Comparison of ENCODE assay signal across 9 cellular contexts in genomic region chr1:21931171-21932093, GRCh38. TPM values are rescaled to one million over a fixed set of nuclear protein-coding genes. Genes with fewer than 3 reads are reported as not detected.
DNase-seq lines count a peak whose midpoint lies in the region; ATAC-seq and TF ChIP-seq lines count a peak whose summit lies in the region.
"Had no signal": no experiment of that assay in that cellular context is flagged by ENCODE, and none has a peak within 500 bp of the region (broad histone marks: within the 10 kb centered on the region; RNA-seq: fewer than 3 reads in every experiment).

No MANE protein-coding gene starts in this region.

- TF ChIP-seq CTCF in heart right ventricle (IDR thresholded peaks at IDR 0.05) (no peak), gastrocnemius medialis (IDR thresholded peaks at IDR 0.05 in 4 of 5, conservative IDR thresholded peaks at IDR 0.05 in 1 of 5) (no peak)

- intact Hi-C loops in heart right ventricle (cut with DNase I) (loop anchor here in 1 of 10 donors (2.0 kb wide), 1 partner anchor 17 kb away; no protein-coding TSS in a partner anchor), gastrocnemius medialis (cut with DNase I; ENCODE audit: low total_unique reads) (loop anchor here (1.0 kb wide), 1 partner anchor 18 kb away; no protein-coding TSS in a partner anchor)

- no peaks in the 10 kb centered on the region for H3K9me3 ChIP-seq in heart right ventricle
- H3K9me3 ChIP-seq in gastrocnemius medialis = no peaks in the 10 kb centered on the region

- in situ Hi-C loops in gastrocnemius medialis (cut with MboI; ENCODE audit: low sequenced_read_pairs in 4 of 4) = no loop called here

- ATAC-seq in heart right ventricle (peak; percentile 21 to 74 (median 48)), gastrocnemius medialis (no peak), HG03521 (IDR thresholded peaks at IDR 0.05; ENCODE audit: unreplicated experiment) (no peak)

- H3K27me3 ChIP-seq in heart right ventricle (peaks cover 0 to 5% (median 0%) of the 10 kb centered on the region in 7 donors), gastrocnemius medialis (no peaks in the 10 kb centered on the region)

- H3K27ac ChIP-seq in adipose tissue (ENCODE audit: low read depth, low read length) (peak overlapping the region; percentile 80), heart right ventricle (peak overlapping the region; percentile 89 to 99 (median 94)), gastrocnemius medialis (peak overlapping the region; percentile 81 to 89 (median 88))

- 19 to 43% (median 41%) methylated on average over 15 to 16 of the region's 16 CpGs for WGBS in adipose tissue, 3 donors
- 13 to 24% methylated on average over 15 to 16 of the region's 16 CpGs for WGBS in heart right ventricle, 2 donors

- TF ChIP-seq POLR2A in gastrocnemius medialis (IDR thresholded peaks at IDR 0.05) = peak in 1 of 2 donors; percentile 14

- H3K36me3 ChIP-seq in heart right ventricle = peaks cover 0 to 34% (median 0%) of the 10 kb centered on the region in 9 donors
- no peaks in the 10 kb centered on the region for H3K36me3 ChIP-seq in gastrocnemius medialis

- peak overlapping the region in 8 of 10 donors; percentile 1 to 91 (median 49) for H3K4me3 ChIP-seq in heart right ventricle
- H3K4me3 ChIP-seq in gastrocnemius medialis = peak overlapping the region in 3 of 4 donors; percentile 14 to 36 (median 25)

- H3K4me1 ChIP-seq in heart right ventricle (peaks cover 49 to 100% (median 89%) of the 10 kb centered on the region in 9 donors), gastrocnemius medialis (peaks cover 51 to 80% of the 10 kb centered on the region in 2 donors)

- DNase-seq in GM04503 (ENCODE audit: low read depth) (peak; percentile 84), heart right ventricle (peak in 1 of 2 donors; percentile 71), gastrocnemius medialis (peak in 1 of 2 donors; percentile 67), C1 segment of cervical spinal cord (lab: John Stamatoyannopoulos, UW) (no peak), NCI-H2171 treated with DMSO at 0.1 percent for 48 hours (lab: John Stamatoyannopoulos, UW) (no peak)
- no peak for DNase-seq in stimulated activated CD8-positive, alpha-beta memory T cell treated with anti-CD3 and anti-CD28 coated beads, Interleukin-4, amount 100 ng/mL, for 48 hours

RNA-seq across cellular contexts. Expression of gene HSPG2, which starts 5.7 kb away (rescaled TPM):
- polyA plus RNA-seq in adipose tissue = 100 to 1,000 TPM in 2 of 3 donors, 10 to 100 TPM in 1; 34.7 to 225 (median 214) TPM
- total RNA-seq in heart right ventricle = 100 to 1,000 TPM; 249 to 508 (median 320) TPM
- 100 to 1,000 TPM; 221 to 276 TPM for polyA plus RNA-seq in heart right ventricle
- 100 to 1,000 TPM in 1 of 4 donors, 10 to 100 TPM in 3; 68.9 to 108 (median 83.5) TPM for total RNA-seq in gastrocnemius medialis

RNA-seq across cellular contexts. Expression of gene CELA3B, which starts 45.4 kb away (rescaled TPM):
- polyA plus RNA-seq in adipose tissue = over 10,000 TPM in 1 of 3 donors, 1 to 10 TPM in 2; 1.2 to 11,522 (median 8.1) TPM
- 1 to 10 TPM in 7 of 10 donors, not detected in 3; 1.1 to 2.5 (median 1.3) TPM for total RNA-seq in heart right ventricle
- under 1 TPM in 1 of 2 donors, not detected in 1; 0.13 TPM for polyA plus RNA-seq in heart right ventricle
- total RNA-seq in gastrocnemius medialis = not detected
- total RNA-seq: T-helper 1 cell treated with Interleukin-12 subunit alpha and Interleukin-12 subunit beta and Interleukin-4 antibody, amounts not matched to agents 30 ng/mL and 1 ng/mL, for 36 hours had no signal

Comparison
In these comparisons a context has a peak if more than half of its experiments do, and no peak if none do; other contexts are left out.
1. ATAC-seq: peak in heart right ventricle (8 of 8); none in gastrocnemius medialis (0 of 2) and HG03521 (single experiment).
2. Peak in every context shown above with its lines, with median percentiles within 50 percentile points of each other: H3K27ac ChIP-seq.